Comparison of ENCODE assay signal across 18 cellular contexts in genomic region chr17:61048398-61049106, GRCh38.
DNase-seq lines count a peak whose midpoint lies in the region; ATAC-seq and TF ChIP-seq lines count a peak whose summit lies in the region.
"Had no signal": no experiment of that assay in that cellular context is flagged by ENCODE, and none has a peak within 500 bp of the region (broad histone marks: within the 10 kb centered on the region; RNA-seq: fewer than 3 reads in every experiment).

No MANE protein-coding gene starts in this region.

- H3K9me2 ChIP-seq in Loucy (replicated peaks; ENCODE audit: low read depth, low read length), result no peaks in the 10 kb centered on the region

- no peaks in the 10 kb centered on the region for H3F3A ChIP-seq in Loucy (ENCODE audit: low read depth)

- H3K4me3 ChIP-seq in Loucy (ENCODE audit: low read length, poor library complexity, severe bottlenecking), result no peak overlapping the region
- H3K4me3 ChIP-seq in fibroblast of the aortic adventitia (ENCODE audit: low read depth, low read length), result no peak overlapping the region
- H3K4me3 ChIP-seq: MG63 had no signal

- no peak overlapping the region for H3K9ac ChIP-seq in Loucy (ENCODE audit: low read depth, low read length, poor library complexity, severe bottlenecking)
- H3K9ac ChIP-seq: KMS-11 had no signal

- no peaks in the 10 kb centered on the region for H3K79me2 ChIP-seq in Loucy (ENCODE audit: insufficient read depth, low read length)

- H3K9me3 Mint-ChIP-seq in WTC11 (no peaks in the 10 kb centered on the region), nephron (no peaks in the 10 kb centered on the region)
- H3K9me3 Mint-ChIP-seq: CD4-positive, alpha-beta memory T cell had no signal

- no peaks in the 10 kb centered on the region for H3K27me3 ChIP-seq in Loucy (ENCODE audit: insufficient read depth, low read length, poor library complexity, severe bottlenecking)
- H3K27me3 ChIP-seq: BE2C, MG63 had no signal

- H3K4me3 Mint-ChIP-seq in WTC11, result no peak overlapping the region
- no peak overlapping the region for H3K4me3 Mint-ChIP-seq in nephron
- H3K4me3 Mint-ChIP-seq: CD4-positive, alpha-beta memory T cell had no signal

- H3K9me3 ChIP-seq in Loucy (ENCODE audit: insufficient read depth, low read depth, low read length), result no peaks in the 10 kb centered on the region
- H3K9me3 ChIP-seq: BE2C, MG63 had no signal

- H3K4me2 ChIP-seq in Loucy (ENCODE audit: low read depth, low read length, poor library complexity, severe bottlenecking), result no peak overlapping the region
- H3K4me2 ChIP-seq: KMS-11 had no signal

- H3K27me3 Mint-ChIP-seq in WTC11 (ENCODE audit: low read depth), result no peaks in the 10 kb centered on the region
- no peaks in the 10 kb centered on the region for H3K27me3 Mint-ChIP-seq in nephron (ENCODE audit: low read depth)
- H3K27me3 Mint-ChIP-seq: CD4-positive, alpha-beta memory T cell had no signal

- no peak overlapping the region for H3K27ac ChIP-seq in RWPE1
- H3K27ac ChIP-seq: KMS-11 had no signal

- 0 out of 2 replicates have a peak overlapping the region, but pooled peaks have one; percentile 54 for H3K27ac Mint-ChIP-seq in WTC11
- peak overlapping the region in 2 of 3 experiments; percentile 75 to 88 for H3K27ac Mint-ChIP-seq in nephron

- no peak for ATAC-seq in WTC11

- H3K36me3 ChIP-seq in Loucy (ENCODE audit: insufficient read depth, low read length), result no peaks in the 10 kb centered on the region
- H3K36me3 ChIP-seq: BE2C, MG63 had no signal

- TF ChIP-seq CTCF in Loucy (conservative IDR thresholded peaks at IDR 0.05; ENCODE audit: low read length) (no peak), WTC11 (IDR thresholded peaks at IDR 0.05) (no peak), fibroblast of the aortic adventitia (IDR thresholded peaks at IDR 0.05; ENCODE audit: insufficient read depth, low read length) (no peak), nephron (IDR thresholded peaks at IDR 0.05; ENCODE audit: unreplicated experiment in 3 of 3) (no peak), RWPE1 (conservative IDR thresholded peaks at IDR 0.05; ENCODE audit: low read depth) (no peak)

- peaks cover 6% of the 10 kb centered on the region for H3K4me1 ChIP-seq in Loucy (ENCODE audit: insufficient read depth, low read length, poor library complexity, severe bottlenecking)
- H3K4me1 ChIP-seq: BE2C had no signal

- no peak for DNase-seq in WTC11 (ENCODE audit: low spot score)
- peak; percentile 18 for DNase-seq in fibroblast of the aortic adventitia (ENCODE audit: low read depth)
- no peak for DNase-seq in RWPE1 (ENCODE audit: low spot score)
- DNase-seq in hippocampal formation (lab: John Stamatoyannopoulos, UW), result no peak
- no peak for DNase-seq in AG08395 (ENCODE audit: low spot score)
- DNase-seq: BE2C; CD4-positive, alpha-beta memory T cell; DND-41; GF-D8; GOT3; MG63; NCI-H1105 treated with DMSO at 0.1 percent for 48 hours; NCI-H187 treated with DMSO at 0.1 percent for 48 hours; NCI-H446 treated with DMSO at 0.1 percent for 48 hours; NCI-H774 had no signal

- 0 out of 2 replicates have a peak overlapping the region, but pooled peaks have one; percentile 6 for H2AFZ ChIP-seq in Loucy (ENCODE audit: low read length)

- no peaks in the 10 kb centered on the region for H4K20me1 ChIP-seq in Loucy (ENCODE audit: insufficient read depth, low read length, poor library complexity, severe bottlenecking)

- CTCF ChIA-PET in WTC11 (lab: Charles Lee) (interaction anchor here (0.7 kb wide), 1 partner anchor 328 kb away, joined by 3 read pairs; no protein-coding TSS in a partner anchor), RWPE1 (lab: Yijun Ruan, JAX) (no interaction called here)

- H3K36me3 Mint-ChIP-seq in WTC11 (no peaks in the 10 kb centered on the region), nephron (ENCODE audit: low read depth) (no peaks in the 10 kb centered on the region)

- POLR2A ChIA-PET in WTC11 (lab: Charles Lee) (no interaction called here), RWPE1 (lab: Yijun Ruan, JAX; ENCODE audit: low non-redundant PET) (no interaction called here)

- H3K4me1 Mint-ChIP-seq in WTC11, result no peaks in the 10 kb centered on the region
- H3K4me1 Mint-ChIP-seq in nephron, result peaks cover 34% of the 10 kb centered on the region

TF ChIP-seq in WTC11, 78 proteins besides CTCF, POLR2A, EP300 and RAD21:
- TF ChIP-seq NR3C1 (CRISPR knock-in tag; conservative IDR thresholded peaks at IDR 0.05; ENCODE audit: low read depth) (no peak), SP1 (CRISPR knock-in tag; conservative IDR thresholded peaks at IDR 0.05) (no peak), ATF2 (CRISPR knock-in tag; IDR thresholded peaks at IDR 0.05; ENCODE audit: borderline replicate concordance, low read depth) (no peak), TP53 (CRISPR knock-in tag; IDR thresholded peaks at IDR 0.05) (no peak), JUN (CRISPR knock-in tag; IDR thresholded peaks at IDR 0.05) (no peak), OVOL2 (CRISPR knock-in tag; IDR thresholded peaks at IDR 0.05; ENCODE audit: borderline replicate concordance) (no peak), TCF7 (CRISPR knock-in tag; IDR thresholded peaks at IDR 0.05; ENCODE audit: low read depth) (no peak), JAZF1 (CRISPR knock-in tag; IDR thresholded peaks at IDR 0.05) (no peak)
- TF ChIP-seq, protein P1, sequence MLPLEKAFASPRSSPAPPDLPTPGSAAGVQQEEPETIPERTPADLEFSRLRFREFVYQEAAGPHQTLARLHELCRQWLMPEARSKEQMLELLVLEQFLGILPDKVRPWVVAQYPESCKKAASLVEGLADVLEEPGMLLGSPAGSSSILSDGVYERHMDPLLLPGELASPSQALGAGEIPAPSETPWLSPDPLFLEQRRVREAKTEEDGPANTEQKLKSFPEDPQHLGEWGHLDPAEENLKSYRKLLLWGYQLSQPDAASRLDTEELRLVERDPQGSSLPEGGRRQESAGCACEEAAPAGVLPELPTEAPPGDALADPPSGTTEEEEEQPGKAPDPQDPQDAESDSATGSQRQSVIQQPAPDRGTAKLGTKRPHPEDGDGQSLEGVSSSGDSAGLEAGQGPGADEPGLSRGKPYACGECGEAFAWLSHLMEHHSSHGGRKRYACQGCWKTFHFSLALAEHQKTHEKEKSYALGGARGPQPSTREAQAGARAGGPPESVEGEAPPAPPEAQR (CRISPR knock-in tag; IDR thresholded peaks at IDR 0.05), result no peak
- TF ChIP-seq, protein P2, sequence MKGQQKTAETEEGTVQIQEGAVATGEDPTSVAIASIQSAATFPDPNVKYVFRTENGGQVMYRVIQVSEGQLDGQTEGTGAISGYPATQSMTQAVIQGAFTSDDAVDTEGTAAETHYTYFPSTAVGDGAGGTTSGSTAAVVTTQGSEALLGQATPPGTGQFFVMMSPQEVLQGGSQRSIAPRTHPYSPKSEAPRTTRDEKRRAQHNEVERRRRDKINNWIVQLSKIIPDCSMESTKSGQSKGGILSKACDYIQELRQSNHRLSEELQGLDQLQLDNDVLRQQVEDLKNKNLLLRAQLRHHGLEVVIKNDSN (CRISPR knock-in tag; IDR thresholded peaks at IDR 0.05), result no peak
